ENCODE assay signal across 1 cellular context in genomic region chr19:6021878-6022569, GRCh38.
TF ChIP-seq lines count a peak whose summit lies in the region.

No MANE protein-coding gene starts in this region.

TF ChIP-seq in HEK293, 187 proteins besides CTCF, POLR2A, EP300 and RAD21 (continued from another document):
- TF ChIP-seq KLF9 (tag by site-specific recombination; IDR thresholded peaks at IDR 0.05; ENCODE audit: low read depth) (no peak), ZNF18 (tag by site-specific recombination; IDR thresholded peaks at IDR 0.05) (no peak), ZNF660 (tag by site-specific recombination; IDR thresholded peaks at IDR 0.05) (0 out of 2 replicates have a peak, but pooled peaks have one; percentile 22), ZNF2 (tag by site-specific recombination; IDR thresholded peaks at IDR 0.05) (peak; percentile 50; the same call in 1 of the 2 replicates), ZNF274 (IDR thresholded peaks at IDR 0.05; ENCODE audit: low read length) (no peak), ZNF274 (tag by site-specific recombination; IDR thresholded peaks at IDR 0.05; ENCODE audit: borderline replicate concordance) (no peak), ZNF24 (tag by site-specific recombination; IDR thresholded peaks at IDR 0.05) (no peak), ZNF585B (tag by site-specific recombination; IDR thresholded peaks at IDR 0.05) (no peak), GLIS1 (tag by site-specific recombination; IDR thresholded peaks at IDR 0.05) (peak; percentile 62), PATZ1 (tag by site-specific recombination; IDR thresholded peaks at IDR 0.05) (0 out of 2 replicates have a peak, but pooled peaks have one; percentile 51), ZNF473 (tag by site-specific recombination; IDR thresholded peaks at IDR 0.05) (no peak), ZXDB (tag by site-specific recombination; IDR thresholded peaks at IDR 0.05) (0 out of 2 replicates have a peak, but pooled peaks have one; percentile 36), ZIC2 (tag by site-specific recombination; IDR thresholded peaks at IDR 0.05) (peak; percentile 31; the same call in 1 of the 2 replicates), KLF10 (tag by site-specific recombination; IDR thresholded peaks at IDR 0.05) (no peak), ZNF37A (tag by site-specific recombination; IDR thresholded peaks at IDR 0.05) (no peak), ZNF518A (tag by site-specific recombination; conservative IDR thresholded peaks at IDR 0.05; ENCODE audit: low read depth) (no peak), ZFP69B (tag by site-specific recombination; IDR thresholded peaks at IDR 0.05) (no peak), ZBTB26 (tag by site-specific recombination; optimal IDR thresholded peaks at IDR 0.05) (no peak), ZNF513 (tag by site-specific recombination; IDR thresholded peaks at IDR 0.05) (no peak), ZSCAN16 (tag by site-specific recombination; IDR thresholded peaks at IDR 0.05) (no peak), ZNF623 (tag by site-specific recombination; IDR thresholded peaks at IDR 0.05) (no peak), ZNF48 (tag by site-specific recombination; IDR thresholded peaks at IDR 0.05) (no peak), ZSCAN4 (tag by site-specific recombination; IDR thresholded peaks at IDR 0.05) (peak; percentile 64), ZNF654 (tag by site-specific recombination; IDR thresholded peaks at IDR 0.05; ENCODE audit: low read depth) (peak; percentile 98)
TF ChIP-seq in HEK293: peak in this region for 13.
